Comparison of ENCODE assay signal across 8 cellular contexts in the genomic region with DNA sequence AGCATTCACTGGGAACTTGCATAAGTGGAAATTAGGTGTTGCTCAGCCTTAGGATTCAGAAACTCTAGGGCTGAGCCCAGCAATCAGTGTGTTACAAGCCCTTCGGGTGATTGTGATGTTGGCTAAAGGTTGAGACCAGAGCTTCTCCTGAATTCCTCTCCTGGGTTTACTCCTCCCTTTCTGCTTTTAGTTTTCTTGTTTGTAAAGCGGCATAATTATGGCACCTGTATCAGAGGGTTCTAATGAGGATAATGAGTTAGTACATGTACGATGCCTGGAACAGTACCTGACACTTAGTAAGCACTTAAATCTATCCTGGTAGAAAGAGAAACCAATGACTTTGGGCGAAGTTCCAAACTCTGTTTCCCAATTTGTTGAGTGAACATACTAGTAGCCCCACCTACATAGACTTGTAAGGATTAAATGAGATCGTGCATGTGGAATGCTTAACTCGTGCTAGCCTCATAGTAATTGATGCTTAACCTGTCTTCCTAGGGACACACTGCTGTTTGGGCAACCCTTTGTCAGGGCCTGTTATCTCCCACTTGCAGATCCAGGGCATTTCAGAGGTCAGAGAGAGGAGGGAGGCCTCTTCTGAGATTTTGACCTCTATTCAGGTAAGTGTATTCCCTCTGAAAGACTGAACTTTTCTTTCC. TPM values are rescaled to one million over a fixed set of nuclear protein-coding genes. Genes with fewer than 3 reads are reported as not detected.
DNase-seq lines count a peak whose midpoint lies in the region; ATAC-seq and TF ChIP-seq lines count a peak whose summit lies in the region.

No MANE protein-coding gene starts in this region.

- H3K4me3 Mint-ChIP-seq in CD8-positive, alpha-beta T cell, result peak overlapping the region; percentile 73
- H3K4me3 Mint-ChIP-seq in chondrocyte (ENCODE audit: unreplicated experiment) (peak overlapping the region; percentile 49), nephron (peak overlapping the region; percentile 81 to 91 (median 88))

- H3K9me3 Mint-ChIP-seq in CD8-positive, alpha-beta T cell, result no peaks in the 10 kb centered on the region
- H3K9me3 Mint-ChIP-seq in chondrocyte (ENCODE audit: low read depth) (no peaks in the 10 kb centered on the region), nephron (no peaks in the 10 kb centered on the region)

- H3K9me3 ChIP-seq in CD8-positive, alpha-beta T cell (ENCODE audit: low read length), result no peaks in the 10 kb centered on the region

- peak overlapping the region; percentile 89 for H3K27ac ChIP-seq in CD8-positive, alpha-beta T cell (ENCODE audit: low read depth, low read length)
- no peak overlapping the region for H3K27ac ChIP-seq in substantia nigra (ENCODE audit: low read depth, low read length, poor library complexity, severe bottlenecking)

- ATAC-seq in CD8-positive, alpha-beta T cell, result no peak
- ATAC-seq in GM19328 (IDR thresholded peaks at IDR 0.05; ENCODE audit: unreplicated experiment) (no peak), GM21447 (IDR thresholded peaks at IDR 0.05; ENCODE audit: unreplicated experiment) (no peak), HG03469 (IDR thresholded peaks at IDR 0.05; ENCODE audit: unreplicated experiment) (no peak)

- H3K27me3 Mint-ChIP-seq in CD8-positive, alpha-beta T cell (ENCODE audit: low read depth), result no peaks in the 10 kb centered on the region
- no peaks in the 10 kb centered on the region for H3K27me3 Mint-ChIP-seq in chondrocyte (ENCODE audit: low read depth)
- no peaks in the 10 kb centered on the region for H3K27me3 Mint-ChIP-seq in nephron (ENCODE audit: low read depth)

- H3K27ac Mint-ChIP-seq in CD8-positive, alpha-beta T cell, result peak overlapping the region; percentile 84
- peak overlapping the region; percentile 12 for H3K27ac Mint-ChIP-seq in chondrocyte (ENCODE audit: unreplicated experiment)
- peak overlapping the region; percentile 68 to 92 (median 84) for H3K27ac Mint-ChIP-seq in nephron

- POLR2A ChIA-PET in CD8-positive, alpha-beta T cell (lab: Charles Lee), result interaction anchor here (0.6 to 2.4 kb wide), 5 partner anchors 15 to 50 kb away, joined by 4 to 48 read pairs (median 7); no protein-coding TSS in a partner anchor

- peaks cover 19% of the 10 kb centered on the region for H3K4me1 ChIP-seq in CD8-positive, alpha-beta T cell (ENCODE audit: insufficient read depth, low read length)

- H3K36me3 ChIP-seq in CD8-positive, alpha-beta T cell (ENCODE audit: insufficient read depth, low read length), result no peaks in the 10 kb centered on the region

- DNase-seq in CD8-positive, alpha-beta T cell, result peak in 1 of 7 experiments; percentile 32
- DNase-seq in M059J (ENCODE audit: low read depth), result peak; percentile 36
- no peak for DNase-seq in chondrocyte (ENCODE audit: low spot score)
- DNase-seq in substantia nigra (lab: John Stamatoyannopoulos, UW), result no peak

- CTCF ChIA-PET in CD8-positive, alpha-beta T cell (lab: Charles Lee), result interaction anchor here (0.7 to 2.2 kb wide), 5 partner anchors 12 to 185 kb away, joined by 3 to 10 read pairs (median 3); no protein-coding TSS in a partner anchor

- intact Hi-C loops in CD8-positive, alpha-beta T cell (cut with DNase I, micrococcal nuclease), result loop anchor here (1.0 to 5.0 kb wide), 6 partner anchors 33 to 1798 kb away; a partner anchor contains a TSS

- peaks cover 35% of the 10 kb centered on the region for H3K4me1 Mint-ChIP-seq in CD8-positive, alpha-beta T cell (ENCODE audit: low read depth)
- peaks cover 29% of the 10 kb centered on the region for H3K4me1 Mint-ChIP-seq in chondrocyte (ENCODE audit: low read depth)
- peaks cover 26% of the 10 kb centered on the region for H3K4me1 Mint-ChIP-seq in nephron

- peak overlapping the region; percentile 49 for H3K4me3 ChIP-seq in CD8-positive, alpha-beta T cell (ENCODE audit: low read depth, low read length)

- TF ChIP-seq CTCF in CD8-positive, alpha-beta T cell (IDR thresholded peaks at IDR 0.05), result no peak
- TF ChIP-seq CTCF in chondrocyte (IDR thresholded peaks at IDR 0.05), result no peak
- no peak for TF ChIP-seq CTCF in nephron (IDR thresholded peaks at IDR 0.05; ENCODE audit: unreplicated experiment in 3 of 3)

- peaks cover 27% of the 10 kb centered on the region for H3K36me3 Mint-ChIP-seq in CD8-positive, alpha-beta T cell
- H3K36me3 Mint-ChIP-seq in chondrocyte (ENCODE audit: low read depth) (no peaks in the 10 kb centered on the region), nephron (ENCODE audit: low read depth) (peaks cover 4% of the 10 kb centered on the region)

- H3K27me3 ChIP-seq in CD8-positive, alpha-beta T cell (ENCODE audit: insufficient read depth, low read length), result no peaks in the 10 kb centered on the region

RNA-seq across cellular contexts. Expression of a gene that starts 0.9 kb away (rescaled TPM):
- total RNA-seq in CD8-positive, alpha-beta T cell, result 100 to 1,000 TPM; 626 to 627 TPM
- 139 and 224 TPM in 2 replicates for total RNA-seq in M059J (2014; rRNA removed; shearing (Covaris generic))
- 57.0 to 71.5 TPM (median 68.4 TPM) in 3 replicates for total RNA-seq in chondrocyte

Comparison
In these comparisons a context has a peak if more than half of its experiments do, and no peak if none do; other contexts are left out.
1. H3K27ac Mint-ChIP-seq: peak in every context shown above with its lines; median percentile 84 in CD8-positive, alpha-beta T cell; 84 in nephron; 12 in chondrocyte.